16 cellular contexts compared by ENCODE assay signal in the genomic region with DNA sequence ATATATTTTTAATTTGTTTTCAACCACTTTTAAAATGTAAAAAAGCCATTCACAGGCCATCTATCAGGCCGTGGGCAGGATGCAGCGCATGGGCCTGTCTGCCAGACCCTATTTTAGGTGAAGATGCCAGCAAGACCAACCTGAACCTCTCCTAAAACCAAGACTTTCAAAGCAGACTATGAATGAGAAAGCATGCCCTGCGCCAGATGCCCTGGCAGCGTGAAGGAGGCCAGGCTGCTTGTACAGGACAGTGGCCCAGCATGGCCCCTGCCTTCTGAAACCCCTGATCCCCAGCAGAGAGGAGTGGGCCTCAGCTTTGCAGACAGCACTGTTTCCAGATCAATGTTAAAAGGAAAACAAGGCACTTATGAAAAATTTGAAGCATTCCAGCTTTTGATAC.
"Had no signal": no experiment of that assay in that cellular context is flagged by ENCODE, and none has a peak within 500 bp of the region (broad histone marks: within the 10 kb centered on the region; RNA-seq: fewer than 3 reads in every experiment).

No MANE protein-coding gene starts in this region.

- H3K36me3 ChIP-seq: neural progenitor cell had no signal

- H3K9me3 ChIP-seq: body of pancreas, esophagus muscularis mucosa, thyroid gland had no signal

- DNase-seq: activated gamma-delta T cell; activated T-cell treated with anti-CD3 and anti-CD28 coated beads, Interleukin-2, amount 50 U/mL, for 72 hours; anterior cingulate cortex; effector memory CD4-positive, alpha-beta T cell; hypothalamus; naive thymus-derived CD4-positive, alpha-beta T cell; retina; stimulated activated CD4-positive, alpha-beta T cell treated with anti-CD3 and anti-CD28 coated beads, Interleukin-12 subunit alpha, Interleukin-12 subunit beta, amount 100 ng/mL, for 4 hours; substantia nigra; T-helper 9 cell; thyroid gland had no signal

- H3K4me1 ChIP-seq: body of pancreas, neural progenitor cell had no signal

- H3K27me3 ChIP-seq: body of pancreas, cardiac muscle cell, esophagus muscularis mucosa, neural progenitor cell, thyroid gland had no signal

- H3K27ac ChIP-seq: body of pancreas, cardiac muscle cell, esophagus muscularis mucosa, neural progenitor cell, thyroid gland had no signal

- H3K4me3 ChIP-seq: body of pancreas, cardiac muscle cell, esophagus muscularis mucosa, neural progenitor cell, thyroid gland had no signal

- ATAC-seq: activated T-cell treated with anti-CD3 and anti-CD28 coated beads, Interleukin-2, amount 50 U/mL, for 72 hours; body of pancreas; naive thymus-derived CD4-positive, alpha-beta T cell; WTC11 had no signal
